In the genomic region with DNA sequence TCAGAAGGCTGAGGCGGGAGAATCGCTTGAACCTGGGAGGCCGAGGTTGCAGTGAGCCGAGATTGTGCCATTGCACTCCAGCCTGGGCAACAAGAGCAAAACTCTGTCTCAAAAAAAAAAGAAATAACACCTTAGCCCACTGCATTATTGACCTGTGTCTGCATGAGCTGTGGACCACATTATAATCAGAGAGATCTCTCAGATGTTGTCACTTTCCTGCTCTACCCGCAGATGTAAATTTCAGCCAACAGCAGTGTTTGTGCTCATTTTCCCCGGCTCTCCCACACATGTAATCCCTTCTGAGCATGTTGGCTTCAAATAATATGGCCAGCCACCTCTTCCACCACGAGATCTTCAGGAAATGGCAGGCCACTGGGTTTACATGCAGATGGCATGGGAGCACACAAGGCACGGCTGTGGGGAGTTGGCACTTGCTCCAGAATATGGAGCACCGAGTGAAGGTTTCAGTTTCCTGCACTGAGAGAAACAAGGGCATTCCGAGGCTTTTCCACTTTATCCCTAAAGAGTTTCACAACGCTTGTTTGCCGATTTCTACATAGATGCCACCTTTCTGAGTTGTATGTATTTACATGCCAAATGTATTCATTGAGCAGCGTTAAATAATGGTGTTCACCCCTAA, we compare ENCODE assay signal across 21 cellular contexts. TPM values are rescaled to one million over a fixed set of nuclear protein-coding genes. Genes with fewer than 3 reads are reported as not detected.
A peak's percentile ranks its signal among the peaks of the same experiment; 100 is the strongest.
DNase-seq lines count a peak whose midpoint lies in the region; ATAC-seq and TF ChIP-seq lines count a peak whose summit lies in the region.
"Had no signal": no experiment of that assay in that cellular context is flagged by ENCODE, and none has a peak within 500 bp of the region (broad histone marks: within the 10 kb centered on the region; RNA-seq: fewer than 3 reads in every experiment).

No MANE protein-coding gene starts in this region.

- H3K9me3 ChIP-seq in GM23248 (ENCODE audit: low read depth) (no peaks in the 10 kb centered on the region), right lobe of liver (no peaks in the 10 kb centered on the region), sigmoid colon (no peaks in the 10 kb centered on the region)
- H3K9me3 ChIP-seq: Caco-2 had no signal

- H3K36me3 ChIP-seq in GM23248 (ENCODE audit: low read depth), result no peaks in the 10 kb centered on the region
- H3K36me3 ChIP-seq in right lobe of liver, result peaks cover 0 to 51% (median 21%) of the 10 kb centered on the region in 4 donors
- H3K36me3 ChIP-seq in sigmoid colon, result peaks cover 0 to 18% (median 0%) of the 10 kb centered on the region in 4 donors

- H3K79me2 ChIP-seq in GM23248 (ENCODE audit: insufficient read depth), result no peaks in the 10 kb centered on the region

- H3K9me2 ChIP-seq in GM23248 (ENCODE audit: insufficient read depth), result no peaks in the 10 kb centered on the region

- in situ Hi-C loops in GM23248 (cut with MboI), result no loop called here

- peak overlapping the region; percentile 34; the same call in 1 of the 2 replicates for H3K27ac ChIP-seq in GM23248
- H3K27ac ChIP-seq in right lobe of liver, result no peak overlapping the region
- no peak overlapping the region for H3K27ac ChIP-seq in sigmoid colon
- H3K27ac ChIP-seq: C4-2B, HL-60 had no signal

- H3K27me3 ChIP-seq in GM23248 (replicated peaks; ENCODE audit: insufficient read depth) (no peaks in the 10 kb centered on the region), right lobe of liver (no peaks in the 10 kb centered on the region), sigmoid colon (no peaks in the 10 kb centered on the region)

- TF ChIP-seq EP300 in sigmoid colon (IDR thresholded peaks at IDR 0.05), result no peak

- H3K4me1 ChIP-seq in GM23248 (ENCODE audit: insufficient read depth), result peaks cover 10% of the 10 kb centered on the region
- peaks cover 0 to 29% (median 5%) of the 10 kb centered on the region in 4 donors for H3K4me1 ChIP-seq in right lobe of liver
- H3K4me1 ChIP-seq in sigmoid colon, result peaks cover 0 to 14% (median 9%) of the 10 kb centered on the region in 4 donors
- H3K4me1 ChIP-seq: Caco-2 had no signal

- DNase-seq in GM23248 (no peak), cerebellum (ENCODE audit: low spot score) (peak; percentile 29), right lobe of liver (no peak), sigmoid colon (peak; percentile 19), AG08396 (ENCODE audit: low spot score) (no peak), OCI-M1 (lab: John Stamatoyannopoulos, UW) (no peak)
- DNase-seq: ACHN; AML-193; Caco-2; CD4-positive, alpha-beta T cell; HCEC 1CT had no signal

- TF ChIP-seq POLR2A in right lobe of liver (IDR thresholded peaks at IDR 0.05) (no peak), sigmoid colon (IDR thresholded peaks at IDR 0.05) (no peak)

- intact Hi-C loops in right lobe of liver (cut with DNase I), result loop anchor here in 1 of 2 donors (10.0 kb wide), 1 partner anchor 54 kb away; no protein-coding TSS in a partner anchor
- intact Hi-C loops in sigmoid colon (cut with DNase I), result no loop called here

- H4K20me1 ChIP-seq in GM23248 (ENCODE audit: insufficient read depth), result no peaks in the 10 kb centered on the region

- no peak overlapping the region for H3K9ac ChIP-seq in GM23248

- TF ChIP-seq CTCF in right lobe of liver (IDR thresholded peaks at IDR 0.05) (no peak), sigmoid colon (IDR thresholded peaks at IDR 0.05) (no peak)

- H3K4me2 ChIP-seq in GM23248 (ENCODE audit: unreplicated experiment), result no peak overlapping the region

- H3K4me3 ChIP-seq in GM23248 (no peak overlapping the region), right lobe of liver (no peak overlapping the region), sigmoid colon (no peak overlapping the region)
- H3K4me3 ChIP-seq: GM12878, K562 had no signal

- peak; percentile 56 to 74 (median 71) for ATAC-seq in right lobe of liver
- ATAC-seq in GM21529 (IDR thresholded peaks at IDR 0.05; ENCODE audit: unreplicated experiment), result no peak
- ATAC-seq: GM12878, K562 had no signal

- peaks cover 19% of the 10 kb centered on the region for H3F3A ChIP-seq in GM23248 (ENCODE audit: insufficient read depth)

- no peak overlapping the region for H2AFZ ChIP-seq in GM23248

- 96 to 97% methylated on average over 13 of the region's 13 CpGs for WGBS in GM23248 (ENCODE audit: low coverage in 1 of 2, low lambda C conversion rate in 2 of 2, missing lambda C conversion rate in 2 of 2), 2 experiments
- WGBS in right lobe of liver (ENCODE audit: insufficient coverage, low coverage, low lambda C conversion rate, missing lambda C conversion rate), result 43% methylated on average over 12 of the region's 13 CpGs
- WGBS in sigmoid colon, 2 donors, result 79 to 91% methylated on average over 13 of the region's 13 CpGs

RNA-seq across cellular contexts. Expression of a gene that starts 19.7 kb away (rescaled TPM):
- 14.7 and 21.2 TPM in 2 replicates for total RNA-seq in GM23248 (2014; rRNA removed; shearing (Covaris generic))
- polyA plus RNA-seq in GM23248 (2016; fragmentation: Nextera tagmentation; extraction: Ambion mirVana) (12.9 and 14.5 TPM in 2 replicates), sigmoid colon (10 to 100 TPM in 1 of 3 donors, 1 to 10 TPM in 2; 7.9 to 11.2 (median 9.0) TPM)
- total RNA-seq in cerebellum (6.5 TPM), right lobe of liver (1 to 10 TPM; 1.8 to 7.1 (median 3.3) TPM), sigmoid colon (10 to 100 TPM; 15.8 to 18.9 (median 17.5) TPM)

RNA-seq across cellular contexts. Expression of a gene that starts 32.8 kb away (rescaled TPM):
- not detected in 2 replicates for total RNA-seq in GM23248 (2014; rRNA removed; shearing (Covaris generic))
- 0.04 TPM in 1 of 2 replicates, not detected in the other for polyA plus RNA-seq in GM23248 (2016; fragmentation: Nextera tagmentation; extraction: Ambion mirVana)
- total RNA-seq in cerebellum, result under 0.01 TPM
- under 1 TPM in 2 of 6 experiments, not detected in 4; 0.05 to 0.07 TPM for total RNA-seq in right lobe of liver
- under 1 TPM in 2 of 4 donors, not detected in 2; 0.14 to 0.36 TPM for total RNA-seq in sigmoid colon
- polyA plus RNA-seq in sigmoid colon, result under 1 TPM in 2 of 3 donors, not detected in 1; under 0.01 to 0.35 TPM
- total RNA-seq: Caco-2; CD4-positive, alpha-beta T cell; Daoy; GM12878; HFFc6; HT1080; IMR-90; K562 had no signal
- polyA plus RNA-seq: BJ had no signal

RNA-seq across cellular contexts. Expression of a gene that starts 37.4 kb away (rescaled TPM):
- total RNA-seq in GM23248 (2014; rRNA removed; shearing (Covaris generic)), result 27.6 and 34.0 TPM in 2 replicates
- polyA plus RNA-seq in GM23248 (2016; fragmentation: Nextera tagmentation; extraction: Ambion mirVana) (21.5 and 21.8 TPM in 2 replicates), sigmoid colon (100 to 1,000 TPM in 1 of 3 donors, 10 to 100 TPM in 2; 65.5 to 105 (median 85.3) TPM)
- total RNA-seq in cerebellum (15.3 TPM), right lobe of liver (100 to 1,000 TPM in 5 of 6 experiments, 10 to 100 TPM in 1; 91.1 to 278 (median 195) TPM), sigmoid colon (10 to 100 TPM; 34.6 to 56.0 (median 40.0) TPM)

Comparison
In these comparisons a context has a peak if more than half of its experiments do, and no peak if none do; other contexts are left out.
1. DNase-seq: peak in cerebellum (single experiment) and sigmoid colon (single experiment); none in GM23248 (single experiment), right lobe of liver (0 of 3), AG08396 (single experiment) and OCI-M1 (single experiment).